Comparison of ENCODE assay signal across 10 cellular contexts in genomic region chr5:138844812-138845513, GRCh38. TPM values are rescaled to one million over a fixed set of nuclear protein-coding genes. Genes with fewer than 3 reads are reported as not detected.
DNase-seq lines count a peak whose midpoint lies in the region; ATAC-seq, FAIRE-seq and TF ChIP-seq lines count a peak whose summit lies in the region.
"Had no signal": no experiment of that assay in that cellular context is flagged by ENCODE, and none has a peak within 500 bp of the region (broad histone marks: within the 10 kb centered on the region; RNA-seq: fewer than 3 reads in every experiment).

No MANE protein-coding gene starts in this region.

- peak; percentile 23 for DNase-seq in H54 (ENCODE audit: insufficient read length, low spot score)
- peak; percentile 82 for DNase-seq in astrocyte of the spinal cord (ENCODE audit: low read depth, low spot score)
- DNase-seq in left cardiac atrium, result no peak
- no peak for DNase-seq in stomach
- no peak for DNase-seq in NCI-H82 treated with DMSO at 0.1 percent for 48 hours (lab: John Stamatoyannopoulos, UW; ENCODE audit: unreplicated experiment)
- no peak for DNase-seq in cortex of kidney (lab: John Stamatoyannopoulos, UW)
- DNase-seq: NCI-H510A treated with DMSO at 0.1 percent for 48 hours had no signal

- no peaks in the 10 kb centered on the region for H3K9me3 ChIP-seq in stomach

- ATAC-seq in left cardiac atrium (peak; percentile 60 to 90), GM18519 (IDR thresholded peaks at IDR 0.05; ENCODE audit: low FRiP score, unreplicated experiment) (no peak), GM21619 (IDR thresholded peaks at IDR 0.05; ENCODE audit: unreplicated experiment) (no peak)

- TF ChIP-seq CTCF in astrocyte of the spinal cord (IDR thresholded peaks at IDR 0.05; ENCODE audit: low read depth, low read length) (no peak), stomach (IDR thresholded peaks at IDR 0.05) (no peak)

- TF ChIP-seq EP300 in stomach (IDR thresholded peaks at IDR 0.05), result no peak

- WGBS in stomach, 5 donors, result 13 to 32% (median 17%) methylated on average over 6 of the region's 6 CpGs

- FAIRE-seq in H54 (lab: Jason Lieb, UNC), result peak; percentile 96

- peaks cover 25 to 81% (median 62%) of the 10 kb centered on the region in 4 donors for H3K4me1 ChIP-seq in stomach

- peaks cover 0 to 7% (median 5%) of the 10 kb centered on the region in 4 donors for H3K36me3 ChIP-seq in stomach

- H3K27me3 ChIP-seq in stomach, result no peaks in the 10 kb centered on the region

- in situ Hi-C loops in astrocyte of the spinal cord (cut with HindIII; ENCODE audit: low sequenced_read_pairs), result no loop called here

- H3K27ac ChIP-seq in stomach, result peak overlapping the region in 3 of 5 donors; percentile 36 to 65 (median 41)

- TF ChIP-seq POLR2A in H54 (IDR thresholded peaks at IDR 0.05; ENCODE audit: low read depth, low read length) (no peak), stomach (IDR thresholded peaks at IDR 0.05) (no peak)

- H3K4me3 ChIP-seq in astrocyte of the spinal cord (ENCODE audit: low read depth, low read length) (no peak overlapping the region), stomach (no peak overlapping the region)

- intact Hi-C loops in left cardiac atrium (cut with DNase I), result no loop called here
- intact Hi-C loops in stomach (cut with DNase I; ENCODE audit: low total_unique reads), result no loop called here

RNA-seq across cellular contexts. Expression of gene LRRTM2, which starts 30.2 kb away (rescaled TPM):
- total RNA-seq in left cardiac atrium (under 1 TPM in 1 of 2 donors, not detected in 1; 0.12 TPM), stomach (1 to 10 TPM in 1 of 5 donors, not detected in 4; 1.5 TPM)
- polyA plus RNA-seq in stomach, result under 1 TPM in 1 of 3 donors, not detected in 2; 0.15 TPM
- total RNA-seq: G401 had no signal

Comparison
In these comparisons a context has a peak if more than half of its experiments do, and no peak if none do; other contexts are left out.
1. DNase-seq: peak in H54 (single experiment) and astrocyte of the spinal cord (single experiment); none in left cardiac atrium (single experiment), stomach (single experiment), NCI-H82 treated with DMSO at 0.1 percent for 48 hours (single experiment) and cortex of kidney (single experiment).
2. ATAC-seq: peak in left cardiac atrium (2 of 2); none in GM18519 (single experiment) and GM21619 (single experiment).